ENCODE assay signal across 1 cellular context in genomic region chr4:123444298-123444731, GRCh38.
TF ChIP-seq lines count a peak whose summit lies in the region.

No MANE protein-coding gene starts in this region.

TF ChIP-seq in HepG2, 621 proteins besides CTCF, POLR2A, EP300 and RAD21 (continued from another document and continues in another):
- TF ChIP-seq POGK (CRISPR knock-in tag; conservative IDR thresholded peaks at IDR 0.05) (no peak), ZFP1 (CRISPR knock-in tag; IDR thresholded peaks at IDR 0.05) (no peak), CCAR2 (optimal IDR thresholded peaks at IDR 0.05; ENCODE audit: low read depth, low read length) (no peak), TRAFD1 (CRISPR knock-in tag; IDR thresholded peaks at IDR 0.05; ENCODE audit: borderline replicate concordance) (no peak), ZNF264 (CRISPR knock-in tag; IDR thresholded peaks at IDR 0.05) (no peak), KMT2A (CRISPR knock-in tag; IDR thresholded peaks at IDR 0.05) (peak; percentile 22; the same call in 1 of the 2 replicates), TRIM22 (IDR thresholded peaks at IDR 0.05) (no peak), RFX1 (IDR thresholded peaks at IDR 0.05) (no peak), NCOA5 (CRISPR knock-in tag; IDR thresholded peaks at IDR 0.05) (no peak), SKIL (CRISPR knock-in tag; IDR thresholded peaks at IDR 0.05; ENCODE audit: borderline replicate concordance) (peak; percentile 82), ZNF839 (CRISPR knock-in tag; IDR thresholded peaks at IDR 0.05; ENCODE audit: borderline replicate concordance) (no peak), ZNF574 (CRISPR knock-in tag; IDR thresholded peaks at IDR 0.05) (no peak), HMG20B (CRISPR knock-in tag; conservative IDR thresholded peaks at IDR 0.05) (peak; percentile 77; the same call in 1 of the 2 replicates), ZNF704 (CRISPR knock-in tag; IDR thresholded peaks at IDR 0.05; ENCODE audit: borderline replicate concordance) (no peak), TFDP2 (CRISPR knock-in tag; IDR thresholded peaks at IDR 0.05) (no peak; the same call in 1 of the 2 replicates), ZNF382 (CRISPR knock-in tag; IDR thresholded peaks at IDR 0.05; ENCODE audit: borderline replicate concordance) (no peak), MIER3 (CRISPR knock-in tag; IDR thresholded peaks at IDR 0.05; ENCODE audit: borderline replicate concordance) (no peak), ZNF530 (CRISPR knock-in tag; IDR thresholded peaks at IDR 0.05; ENCODE audit: low read depth) (no peak), RCOR2 (CRISPR knock-in tag; IDR thresholded peaks at IDR 0.05) (peak; percentile 40; the same call in 1 of the 2 replicates), PITX1 (CRISPR knock-in tag; IDR thresholded peaks at IDR 0.05) (no peak), ETV5 (CRISPR knock-in tag; IDR thresholded peaks at IDR 0.05; ENCODE audit: borderline replicate concordance) (peak; percentile 78), TAF1 (CRISPR knock-in tag; IDR thresholded peaks at IDR 0.05) (peak; percentile 28; the same call in 1 of the 2 replicates), ETS1 (CRISPR knock-in tag; IDR thresholded peaks at IDR 0.05) (no peak), GFI1 (CRISPR knock-in tag; IDR thresholded peaks at IDR 0.05; ENCODE audit: borderline replicate concordance) (peak; percentile 87), MEIS1 (CRISPR knock-in tag; IDR thresholded peaks at IDR 0.05; ENCODE audit: borderline replicate concordance) (no peak), SSRP1 (CRISPR knock-in tag; IDR thresholded peaks at IDR 0.05) (no peak), CEBPB (IDR thresholded peaks at IDR 0.05; ENCODE audit: borderline replicate concordance, low read depth, low read length) (no peak), CENPBD1 (CRISPR knock-in tag; IDR thresholded peaks at IDR 0.05; ENCODE audit: borderline replicate concordance, low read depth) (no peak), ZZZ3 (CRISPR knock-in tag; IDR thresholded peaks at IDR 0.05; ENCODE audit: borderline replicate concordance) (no peak), ISL2 (CRISPR knock-in tag; IDR thresholded peaks at IDR 0.05) (peak; percentile 73), CENPT (CRISPR knock-in tag; IDR thresholded peaks at IDR 0.05; ENCODE audit: low read depth) (no peak), ZNF3 (CRISPR knock-in tag; IDR thresholded peaks at IDR 0.05) (no peak), ZNF768 (CRISPR knock-in tag; IDR thresholded peaks at IDR 0.05) (no peak), GATAD2A (CRISPR knock-in tag; IDR thresholded peaks at IDR 0.05) (peak; percentile 37; the same call in 1 of the 2 replicates), LRRFIP1 (CRISPR knock-in tag; conservative IDR thresholded peaks at IDR 0.05) (no peak), GZF1 (CRISPR knock-in tag; IDR thresholded peaks at IDR 0.05) (no peak), RFX3 (CRISPR knock-in tag; IDR thresholded peaks at IDR 0.05) (no peak), CHD4 (IDR thresholded peaks at IDR 0.05; ENCODE audit: borderline replicate concordance, low read length) (no peak), SP2 (CRISPR knock-in tag; IDR thresholded peaks at IDR 0.05) (no peak), ZBTB20 (CRISPR knock-in tag; IDR thresholded peaks at IDR 0.05; ENCODE audit: borderline replicate concordance, low read depth) (no peak; the same call in 1 of the 2 replicates), ZNF496 (CRISPR knock-in tag; IDR thresholded peaks at IDR 0.05; ENCODE audit: insufficient replicate concordance) (no peak), ELK4 (CRISPR knock-in tag; IDR thresholded peaks at IDR 0.05; ENCODE audit: borderline replicate concordance) (no peak), ZUFSP (CRISPR knock-in tag; IDR thresholded peaks at IDR 0.05; ENCODE audit: borderline replicate concordance) (no peak)
